ENCODE assay signal across 1 cellular context in the genomic region with DNA sequence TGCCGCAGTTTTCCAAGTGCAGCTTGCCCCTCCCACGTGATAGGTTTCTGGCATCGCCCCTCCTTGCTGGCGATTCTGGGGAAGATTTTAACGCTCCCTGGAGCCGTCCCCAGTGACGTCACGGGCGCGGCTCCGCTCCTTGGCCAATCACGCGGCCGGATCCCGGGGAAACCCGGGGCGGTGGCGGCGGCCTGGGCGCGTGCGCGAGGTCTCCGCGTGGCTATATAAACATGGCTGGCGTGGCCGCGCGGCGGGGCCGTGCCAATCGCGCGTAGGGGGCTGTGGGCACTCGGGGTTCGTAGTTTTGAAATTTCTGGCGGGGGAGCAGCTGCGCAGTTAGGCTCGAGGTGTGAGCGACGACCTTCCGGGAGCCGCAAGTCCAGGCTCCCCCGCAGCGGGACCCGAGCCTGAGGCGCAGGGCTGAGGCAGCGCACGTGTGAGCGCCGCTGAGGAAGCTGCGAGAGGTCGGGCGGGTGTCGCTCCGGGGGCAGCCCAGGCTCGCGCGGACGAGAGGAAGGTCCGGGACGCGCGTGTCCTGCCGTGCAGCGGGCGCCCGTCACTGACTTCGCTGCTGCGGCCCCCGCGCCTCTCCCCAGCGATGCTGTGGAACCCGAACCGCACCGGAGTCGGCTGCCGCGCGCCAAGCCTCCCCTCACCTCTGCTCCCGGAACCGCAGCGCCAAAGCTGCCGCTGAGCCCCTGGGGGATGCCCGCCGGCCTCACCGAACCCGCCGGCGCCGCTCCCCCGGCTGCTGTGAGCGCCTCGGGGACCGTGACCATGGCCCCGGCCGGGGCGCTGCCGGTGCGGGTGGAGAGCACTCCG.
A peak's percentile ranks its signal among the peaks of the same experiment; 100 is the strongest.
TF ChIP-seq lines count a peak whose summit lies in the region.

A gene with protein sequence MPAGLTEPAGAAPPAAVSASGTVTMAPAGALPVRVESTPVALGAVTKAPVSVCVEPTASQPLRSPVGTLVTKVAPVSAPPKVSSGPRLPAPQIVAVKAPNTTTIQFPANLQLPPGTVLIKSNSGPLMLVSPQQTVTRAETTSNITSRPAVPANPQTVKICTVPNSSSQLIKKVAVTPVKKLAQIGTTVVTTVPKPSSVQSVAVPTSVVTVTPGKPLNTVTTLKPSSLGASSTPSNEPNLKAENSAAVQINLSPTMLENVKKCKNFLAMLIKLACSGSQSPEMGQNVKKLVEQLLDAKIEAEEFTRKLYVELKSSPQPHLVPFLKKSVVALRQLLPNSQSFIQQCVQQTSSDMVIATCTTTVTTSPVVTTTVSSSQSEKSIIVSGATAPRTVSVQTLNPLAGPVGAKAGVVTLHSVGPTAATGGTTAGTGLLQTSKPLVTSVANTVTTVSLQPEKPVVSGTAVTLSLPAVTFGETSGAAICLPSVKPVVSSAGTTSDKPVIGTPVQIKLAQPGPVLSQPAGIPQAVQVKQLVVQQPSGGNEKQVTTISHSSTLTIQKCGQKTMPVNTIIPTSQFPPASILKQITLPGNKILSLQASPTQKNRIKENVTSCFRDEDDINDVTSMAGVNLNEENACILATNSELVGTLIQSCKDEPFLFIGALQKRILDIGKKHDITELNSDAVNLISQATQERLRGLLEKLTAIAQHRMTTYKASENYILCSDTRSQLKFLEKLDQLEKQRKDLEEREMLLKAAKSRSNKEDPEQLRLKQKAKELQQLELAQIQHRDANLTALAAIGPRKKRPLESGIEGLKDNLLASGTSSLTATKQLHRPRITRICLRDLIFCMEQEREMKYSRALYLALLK (plus strand): TSS at position 217 of the 822 bp plus-strand sequence. CDS start 489 bp downstream, at position 706.

TF ChIP-seq in K562, 482 proteins besides CTCF, POLR2A, EP300 and RAD21 (continued from another document and continues in another):
- TF ChIP-seq, protein P1, sequence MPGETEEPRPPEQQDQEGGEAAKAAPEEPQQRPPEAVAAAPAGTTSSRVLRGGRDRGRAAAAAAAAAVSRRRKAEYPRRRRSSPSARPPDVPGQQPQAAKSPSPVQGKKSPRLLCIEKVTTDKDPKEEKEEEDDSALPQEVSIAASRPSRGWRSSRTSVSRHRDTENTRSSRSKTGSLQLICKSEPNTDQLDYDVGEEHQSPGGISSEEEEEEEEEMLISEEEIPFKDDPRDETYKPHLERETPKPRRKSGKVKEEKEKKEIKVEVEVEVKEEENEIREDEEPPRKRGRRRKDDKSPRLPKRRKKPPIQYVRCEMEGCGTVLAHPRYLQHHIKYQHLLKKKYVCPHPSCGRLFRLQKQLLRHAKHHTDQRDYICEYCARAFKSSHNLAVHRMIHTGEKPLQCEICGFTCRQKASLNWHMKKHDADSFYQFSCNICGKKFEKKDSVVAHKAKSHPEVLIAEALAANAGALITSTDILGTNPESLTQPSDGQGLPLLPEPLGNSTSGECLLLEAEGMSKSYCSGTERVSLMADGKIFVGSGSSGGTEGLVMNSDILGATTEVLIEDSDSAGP (CRISPR knock-in tag; IDR thresholded peaks at IDR 0.05), result no peak
- peak; percentile 69; the same call in 1 of the 2 replicates for TF ChIP-seq ZBTB17 (CRISPR knock-in tag; IDR thresholded peaks at IDR 0.05)
- TF ChIP-seq, protein P2, sequence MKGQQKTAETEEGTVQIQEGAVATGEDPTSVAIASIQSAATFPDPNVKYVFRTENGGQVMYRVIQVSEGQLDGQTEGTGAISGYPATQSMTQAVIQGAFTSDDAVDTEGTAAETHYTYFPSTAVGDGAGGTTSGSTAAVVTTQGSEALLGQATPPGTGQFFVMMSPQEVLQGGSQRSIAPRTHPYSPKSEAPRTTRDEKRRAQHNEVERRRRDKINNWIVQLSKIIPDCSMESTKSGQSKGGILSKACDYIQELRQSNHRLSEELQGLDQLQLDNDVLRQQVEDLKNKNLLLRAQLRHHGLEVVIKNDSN (CRISPR knock-in tag; IDR thresholded peaks at IDR 0.05), result peak; percentile 87
- TF ChIP-seq HDAC2 (IDR thresholded peaks at IDR 0.05), result peak; percentile 89; the same call in 1 of the 2 replicates
- TF ChIP-seq POLR2G (IDR thresholded peaks at IDR 0.05; ENCODE audit: low read depth, low read length), result peak; percentile 98
- no peak for TF ChIP-seq ARNT (IDR thresholded peaks at IDR 0.05)
- no peak for TF ChIP-seq FOXM1 (IDR thresholded peaks at IDR 0.05; ENCODE audit: low read depth)
- TF ChIP-seq FOXM1 (CRISPR knock-in tag; IDR thresholded peaks at IDR 0.05; ENCODE audit: low read depth), result peak; percentile 41; the same call in 1 of the 2 replicates
- TF ChIP-seq TBL1XR1 (IDR thresholded peaks at IDR 0.05; ENCODE audit: low read length in 2 of 2), result peak in 1 of 2 experiments; percentile 64; a peak in 1 of 4 replicates
- TF ChIP-seq ZNF232 (CRISPR knock-in tag; IDR thresholded peaks at IDR 0.05), result peak; percentile 91; the same call in 1 of the 2 replicates
- peak; percentile 36 for TF ChIP-seq RBM22 (IDR thresholded peaks at IDR 0.05; ENCODE audit: low read depth, low read length, poor library complexity, severe bottlenecking)
- TF ChIP-seq, protein P3, sequence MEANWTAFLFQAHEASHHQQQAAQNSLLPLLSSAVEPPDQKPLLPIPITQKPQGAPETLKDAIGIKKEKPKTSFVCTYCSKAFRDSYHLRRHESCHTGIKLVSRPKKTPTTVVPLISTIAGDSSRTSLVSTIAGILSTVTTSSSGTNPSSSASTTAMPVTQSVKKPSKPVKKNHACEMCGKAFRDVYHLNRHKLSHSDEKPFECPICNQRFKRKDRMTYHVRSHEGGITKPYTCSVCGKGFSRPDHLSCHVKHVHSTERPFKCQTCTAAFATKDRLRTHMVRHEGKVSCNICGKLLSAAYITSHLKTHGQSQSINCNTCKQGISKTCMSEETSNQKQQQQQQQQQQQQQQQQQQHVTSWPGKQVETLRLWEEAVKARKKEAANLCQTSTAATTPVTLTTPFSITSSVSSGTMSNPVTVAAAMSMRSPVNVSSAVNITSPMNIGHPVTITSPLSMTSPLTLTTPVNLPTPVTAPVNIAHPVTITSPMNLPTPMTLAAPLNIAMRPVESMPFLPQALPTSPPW (CRISPR knock-in tag; IDR thresholded peaks at IDR 0.05), result peak; percentile 71
- TF ChIP-seq, protein P4, sequence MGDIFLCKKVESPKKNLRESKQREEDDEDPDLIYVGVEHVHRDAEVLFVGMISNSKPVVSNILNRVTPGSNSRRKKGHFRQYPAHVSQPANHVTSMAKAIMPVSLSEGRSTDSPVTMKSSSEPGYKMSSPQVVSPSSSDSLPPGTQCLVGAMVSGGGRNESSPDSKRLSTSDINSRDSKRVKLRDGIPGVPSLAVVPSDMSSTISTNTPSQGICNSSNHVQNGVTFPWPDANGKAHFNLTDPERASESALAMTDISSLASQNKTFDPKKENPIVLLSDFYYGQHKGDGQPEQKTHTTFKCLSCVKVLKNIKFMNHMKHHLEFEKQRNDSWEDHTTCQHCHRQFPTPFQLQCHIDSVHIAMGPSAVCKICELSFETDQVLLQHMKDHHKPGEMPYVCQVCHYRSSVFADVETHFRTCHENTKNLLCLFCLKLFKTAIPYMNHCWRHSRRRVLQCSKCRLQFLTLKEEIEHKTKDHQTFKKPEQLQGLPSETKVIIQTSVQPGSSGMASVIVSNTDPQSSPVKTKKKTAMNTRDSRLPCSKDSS (IDR thresholded peaks at IDR 0.05; ENCODE audit: low read depth, partially characterized antibody), result no peak
- TF ChIP-seq FOXJ3 (CRISPR knock-in tag; IDR thresholded peaks at IDR 0.05), result no peak
- TF ChIP-seq PHF8 (IDR thresholded peaks at IDR 0.05; ENCODE audit: borderline replicate concordance, low read length), result peak; percentile 91; the same call in 1 of the 2 replicates
- TF ChIP-seq, protein P5, sequence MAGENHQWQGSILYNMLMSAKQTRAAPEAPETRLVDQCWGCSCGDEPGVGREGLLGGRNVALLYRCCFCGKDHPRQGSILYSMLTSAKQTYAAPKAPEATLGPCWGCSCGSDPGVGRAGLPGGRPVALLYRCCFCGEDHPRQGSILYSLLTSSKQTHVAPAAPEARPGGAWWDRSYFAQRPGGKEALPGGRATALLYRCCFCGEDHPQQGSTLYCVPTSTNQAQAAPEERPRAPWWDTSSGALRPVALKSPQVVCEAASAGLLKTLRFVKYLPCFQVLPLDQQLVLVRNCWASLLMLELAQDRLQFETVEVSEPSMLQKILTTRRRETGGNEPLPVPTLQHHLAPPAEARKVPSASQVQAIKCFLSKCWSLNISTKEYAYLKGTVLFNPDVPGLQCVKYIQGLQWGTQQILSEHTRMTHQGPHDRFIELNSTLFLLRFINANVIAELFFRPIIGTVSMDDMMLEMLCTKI (IDR thresholded peaks at IDR 0.05; ENCODE audit: partially characterized antibody), result no peak
- TF ChIP-seq, protein P6, sequence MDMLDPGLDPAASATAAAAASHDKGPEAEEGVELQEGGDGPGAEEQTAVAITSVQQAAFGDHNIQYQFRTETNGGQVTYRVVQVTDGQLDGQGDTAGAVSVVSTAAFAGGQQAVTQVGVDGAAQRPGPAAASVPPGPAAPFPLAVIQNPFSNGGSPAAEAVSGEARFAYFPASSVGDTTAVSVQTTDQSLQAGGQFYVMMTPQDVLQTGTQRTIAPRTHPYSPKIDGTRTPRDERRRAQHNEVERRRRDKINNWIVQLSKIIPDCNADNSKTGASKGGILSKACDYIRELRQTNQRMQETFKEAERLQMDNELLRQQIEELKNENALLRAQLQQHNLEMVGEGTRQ (CRISPR knock-in tag; IDR thresholded peaks at IDR 0.05), result peak; percentile 89
- 0 out of 2 replicates have a peak, but pooled peaks have one; percentile 57 for TF ChIP-seq RBM14 (IDR thresholded peaks at IDR 0.05; ENCODE audit: borderline replicate concordance, insufficient read depth, low read depth, low read length)
- TF ChIP-seq, protein P7, sequence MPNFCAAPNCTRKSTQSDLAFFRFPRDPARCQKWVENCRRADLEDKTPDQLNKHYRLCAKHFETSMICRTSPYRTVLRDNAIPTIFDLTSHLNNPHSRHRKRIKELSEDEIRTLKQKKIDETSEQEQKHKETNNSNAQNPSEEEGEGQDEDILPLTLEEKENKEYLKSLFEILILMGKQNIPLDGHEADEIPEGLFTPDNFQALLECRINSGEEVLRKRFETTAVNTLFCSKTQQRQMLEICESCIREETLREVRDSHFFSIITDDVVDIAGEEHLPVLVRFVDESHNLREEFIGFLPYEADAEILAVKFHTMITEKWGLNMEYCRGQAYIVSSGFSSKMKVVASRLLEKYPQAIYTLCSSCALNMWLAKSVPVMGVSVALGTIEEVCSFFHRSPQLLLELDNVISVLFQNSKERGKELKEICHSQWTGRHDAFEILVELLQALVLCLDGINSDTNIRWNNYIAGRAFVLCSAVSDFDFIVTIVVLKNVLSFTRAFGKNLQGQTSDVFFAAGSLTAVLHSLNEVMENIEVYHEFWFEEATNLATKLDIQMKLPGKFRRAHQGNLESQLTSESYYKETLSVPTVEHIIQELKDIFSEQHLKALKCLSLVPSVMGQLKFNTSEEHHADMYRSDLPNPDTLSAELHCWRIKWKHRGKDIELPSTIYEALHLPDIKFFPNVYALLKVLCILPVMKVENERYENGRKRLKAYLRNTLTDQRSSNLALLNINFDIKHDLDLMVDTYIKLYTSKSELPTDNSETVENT (CRISPR knock-in tag; IDR thresholded peaks at IDR 0.05), result no peak
- TF ChIP-seq ATF1 (CRISPR knock-in tag; IDR thresholded peaks at IDR 0.05), result peak; percentile 77
- peak; percentile 99 for TF ChIP-seq ATF1 (tag; IDR thresholded peaks at IDR 0.05)
